ENCODE assay signal across 13 cellular contexts in genomic region chr9:105877719-105878118, GRCh38.
DNase-seq lines count a peak whose midpoint lies in the region; ATAC-seq and TF ChIP-seq lines count a peak whose summit lies in the region.
"Had no signal": no experiment of that assay in that cellular context is flagged by ENCODE, and none has a peak within 500 bp of the region (broad histone marks: within the 10 kb centered on the region; RNA-seq: fewer than 3 reads in every experiment).

No MANE protein-coding gene starts in this region.

- no peaks in the 10 kb centered on the region for H3K79me1 ChIP-seq in trophoblast cell (ENCODE audit: low read length)

- no peaks in the 10 kb centered on the region for H3K9me2 ChIP-seq in Karpas-422 (replicated peaks; ENCODE audit: insufficient read depth, low read length)
- no peaks in the 10 kb centered on the region for H3K9me2 ChIP-seq in MM.1S (replicated peaks; ENCODE audit: insufficient read depth, low read length)
- H3K9me2 ChIP-seq: SK-N-SH had no signal

- H2BK5ac ChIP-seq in trophoblast cell (ENCODE audit: low read depth, low read length, poor library complexity): no peak overlapping the region

- in situ Hi-C loops in brain microvascular endothelial cell (cut with HindIII; ENCODE audit: low pct_ligation_motif_present, low sequenced_read_pairs): no loop called here

- H3K4me1 ChIP-seq in Karpas-422 (ENCODE audit: low read length) (peaks cover 11% of the 10 kb centered on the region), trophoblast cell (ENCODE audit: control insufficient read depth in 1 of 2, insufficient read depth in 2 of 2, low read length in 2 of 2) (no peaks in the 10 kb centered on the region), MM.1S (ENCODE audit: low read length) (no peaks in the 10 kb centered on the region)
- H3K4me1 ChIP-seq: tibial nerve had no signal

- no peak overlapping the region for H3K27ac ChIP-seq in Karpas-422 (ENCODE audit: low read length)
- no peak overlapping the region for H3K27ac ChIP-seq in trophoblast cell (ENCODE audit: low read depth, low read length)
- H3K27ac ChIP-seq in MM.1S (ENCODE audit: low read length): no peak overlapping the region
- no peak overlapping the region for H3K27ac ChIP-seq in brain microvascular endothelial cell
- H3K27ac ChIP-seq: tibial nerve had no signal

- no peaks in the 10 kb centered on the region for H3F3A ChIP-seq in MM.1S (ENCODE audit: insufficient read depth, low read length)

- H2BK12ac ChIP-seq in trophoblast cell (ENCODE audit: low read length): no peak overlapping the region

- WGBS in trophoblast cell (ENCODE audit: extremely low coverage, insufficient coverage, insufficient read length): no CpG with 5 or more reads among the region's 1 CpG

- H3K9ac ChIP-seq in Karpas-422 (ENCODE audit: low read length) (no peak overlapping the region), trophoblast cell (ENCODE audit: low read length) (no peak overlapping the region), MM.1S (ENCODE audit: low read length) (no peak overlapping the region)
- H3K9ac ChIP-seq: SK-N-SH had no signal

- TF ChIP-seq CTCF in MM.1S (IDR thresholded peaks at IDR 0.05; ENCODE audit: low read length) (no peak), brain microvascular endothelial cell (IDR thresholded peaks at IDR 0.05; ENCODE audit: low read depth, low read length, missing control alignments) (no peak)

- no peak overlapping the region for H4K8ac ChIP-seq in trophoblast cell (ENCODE audit: low read depth, low read length)

- no peak overlapping the region for H3K4me2 ChIP-seq in Karpas-422 (ENCODE audit: low read depth, low read length, poor library complexity, severe bottlenecking)
- H3K4me2 ChIP-seq in trophoblast cell (ENCODE audit: low read length): no peak overlapping the region
- no peak overlapping the region for H3K4me2 ChIP-seq in MM.1S (ENCODE audit: low read depth, low read length)
- H3K4me2 ChIP-seq: SK-N-SH had no signal

- H4K91ac ChIP-seq in trophoblast cell (ENCODE audit: low read depth, low read length): no peak overlapping the region

- no peak overlapping the region for H4K12ac ChIP-seq in trophoblast cell (ENCODE audit: low read depth, low read length)

- peak; percentile 80 for ATAC-seq in GM21447 (IDR thresholded peaks at IDR 0.05; ENCODE audit: unreplicated experiment)
- ATAC-seq: activated naive CD4-positive, alpha-beta T cell treated with anti-CD3 and anti-CD28 coated beads, Interleukin-2, amount 50 U/mL, for 72 hours had no signal

- H2BK120ac ChIP-seq in trophoblast cell (ENCODE audit: insufficient read depth, low read length, poor library complexity): no peak overlapping the region

- no peak overlapping the region for H3K14ac ChIP-seq in trophoblast cell (ENCODE audit: low read length)

- no peak overlapping the region for H2AK5ac ChIP-seq in trophoblast cell (ENCODE audit: low read length)

- H3K18ac ChIP-seq in trophoblast cell (ENCODE audit: low read length): no peak overlapping the region

- no peak overlapping the region for H3K4ac ChIP-seq in trophoblast cell (ENCODE audit: low read depth, low read length)

- H3K4me3 ChIP-seq in Karpas-422 (ENCODE audit: low read length): no peak overlapping the region
- no peak overlapping the region for H3K4me3 ChIP-seq in trophoblast cell (ENCODE audit: low read depth, low read length)
- no peak overlapping the region for H3K4me3 ChIP-seq in MM.1S (ENCODE audit: low read length)
- no peak overlapping the region for H3K4me3 ChIP-seq in brain microvascular endothelial cell (ENCODE audit: low read depth, low read length)
- H3K4me3 ChIP-seq: tibial nerve had no signal

- no peaks in the 10 kb centered on the region for H3K79me2 ChIP-seq in Karpas-422 (ENCODE audit: low read length)
- H3K79me2 ChIP-seq in trophoblast cell (ENCODE audit: control insufficient read depth, insufficient read depth, low read length, poor library complexity): no peaks in the 10 kb centered on the region
- no peaks in the 10 kb centered on the region for H3K79me2 ChIP-seq in MM.1S (ENCODE audit: low read length)

- H3K27me3 ChIP-seq in Karpas-422 (ENCODE audit: low read length): no peaks in the 10 kb centered on the region
- H3K27me3 ChIP-seq in trophoblast cell (ENCODE audit: insufficient read depth, low read length): no peaks in the 10 kb centered on the region
- H3K27me3 ChIP-seq in MM.1S (replicated peaks; ENCODE audit: insufficient read depth, low read length): no peaks in the 10 kb centered on the region
- H3K27me3 ChIP-seq in brain microvascular endothelial cell (replicated peaks): no peaks in the 10 kb centered on the region
- H3K27me3 ChIP-seq: tibial nerve had no signal

- H3K36me3 ChIP-seq in Karpas-422 (ENCODE audit: insufficient read depth, low read length) (no peaks in the 10 kb centered on the region), trophoblast cell (ENCODE audit: control insufficient read depth in 1 of 2, insufficient read depth in 2 of 2, low read length in 2 of 2) (no peaks in the 10 kb centered on the region), MM.1S (replicated peaks; ENCODE audit: insufficient read depth, low read length) (no peaks in the 10 kb centered on the region), brain microvascular endothelial cell (replicated peaks) (no peaks in the 10 kb centered on the region)
- H3K36me3 ChIP-seq: tibial nerve had no signal

- no peak overlapping the region for H3K23ac ChIP-seq in trophoblast cell (ENCODE audit: low read length)

- peak; percentile 92 for DNase-seq in DMS 273 (lab: John Stamatoyannopoulos, UW; ENCODE audit: unreplicated experiment)
- peak; percentile 67 for DNase-seq in Karpas-422
- DNase-seq in NCI-H748 (lab: John Stamatoyannopoulos, UW; ENCODE audit: unreplicated experiment): peak; percentile 73
- DNase-seq in trophoblast cell: no peak
- DNase-seq in NK-92 treated with Interleukin-12 subunit alpha and Interleukin-12 subunit beta, amount 100 ng/mL, for 24 hours (lab: John Stamatoyannopoulos, UW): no peak
- no peak for DNase-seq in MM.1S
- DNase-seq in brain microvascular endothelial cell: no peak
- DNase-seq: activated CD4-positive, alpha-beta T cell treated with anti-CD3 and anti-CD28 coated beads for 4 hours; posterior cingulate gyrus; SK-N-SH had no signal

- H4K20me1 ChIP-seq in Karpas-422 (ENCODE audit: insufficient read depth, low read depth, low read length) (no peaks in the 10 kb centered on the region), MM.1S (ENCODE audit: insufficient read depth, low read length) (no peaks in the 10 kb centered on the region)

- H3K9me3 ChIP-seq in Karpas-422 (ENCODE audit: low read length) (no peaks in the 10 kb centered on the region), trophoblast cell (ENCODE audit: insufficient read depth, low read depth, low read length) (no peaks in the 10 kb centered on the region), MM.1S (replicated peaks; ENCODE audit: insufficient read depth, low read length) (no peaks in the 10 kb centered on the region)
- H3K9me3 ChIP-seq: SK-N-SH, tibial nerve had no signal

- H2AFZ ChIP-seq in Karpas-422 (ENCODE audit: low read length) (no peak overlapping the region), trophoblast cell (ENCODE audit: insufficient read depth, low read length, poor library complexity) (no peak overlapping the region), MM.1S (ENCODE audit: low read length) (no peak overlapping the region)

Comparison
In these comparisons a context has a peak if more than half of its experiments do, and no peak if none do; other contexts are left out.
1. DNase-seq: peak in DMS 273 (single experiment), Karpas-422 (single experiment) and NCI-H748 (single experiment); none in trophoblast cell (0 of 2), NK-92 treated with Interleukin-12 subunit alpha and Interleukin-12 subunit beta, amount 100 ng/mL, for 24 hours (single experiment), MM.1S (single experiment) and brain microvascular endothelial cell (single experiment).